Comparison of ENCODE assay signal across 25 cellular contexts in genomic region chr21:36904093-36904666, GRCh38.
DNase-seq lines count a peak whose midpoint lies in the region; ATAC-seq and TF ChIP-seq lines count a peak whose summit lies in the region.
"Had no signal": no experiment of that assay in that cellular context is flagged by ENCODE, and none has a peak within 500 bp of the region (broad histone marks: within the 10 kb centered on the region; RNA-seq: fewer than 3 reads in every experiment).

No MANE protein-coding gene starts in this region.

- TF ChIP-seq EP300 in tibial nerve (IDR thresholded peaks at IDR 0.05), result no peak

- H3K36me3 Mint-ChIP-seq in activated CD4-positive, alpha-beta T cell treated with anti-CD3 and anti-CD28 coated beads for 36 hours (ENCODE audit: low read depth), result peaks cover 4% of the 10 kb centered on the region
- H3K36me3 Mint-ChIP-seq in activated CD4-positive, alpha-beta T cell treated with anti-CD3 and anti-CD28 coated beads, Interleukin-2, amount 10 ng/mL, durations not matched to agents 7 days and 5 days (ENCODE audit: low read depth), result no peaks in the 10 kb centered on the region
- peaks cover 5% of the 10 kb centered on the region for H3K36me3 Mint-ChIP-seq in activated T-cell treated with anti-CD3 and anti-CD28 coated beads, Interleukin-2, amount 50 U/mL, for 4 hours (ENCODE audit: insufficient read depth)
- H3K36me3 Mint-ChIP-seq in natural killer cell treated with Interleukin-12 subunit alpha and Interleukin-12 subunit beta and Interleukin-15 and Interleukin-18, amount 100 ng/mL, for 72 hours, result no peaks in the 10 kb centered on the region
- no peaks in the 10 kb centered on the region for H3K36me3 Mint-ChIP-seq in natural killer cell
- H3K36me3 Mint-ChIP-seq in stimulated activated effector memory CD8-positive, alpha-beta T cell treated with anti-CD3 and anti-CD28 coated beads, Interleukin-12 subunit alpha, Interleukin-12 subunit beta, amount 100 ng/mL, for 72 hours, result peaks cover 14% of the 10 kb centered on the region

- POLR2A ChIA-PET in activated CD4-positive, alpha-beta T cell treated with anti-CD3 and anti-CD28 coated beads for 36 hours (lab: Charles Lee), result no interaction called here
- POLR2A ChIA-PET in activated CD4-positive, alpha-beta T cell treated with anti-CD3 and anti-CD28 coated beads, Interleukin-2, amount 10 ng/mL, durations not matched to agents 7 days and 5 days (lab: Charles Lee), result no interaction called here

- no peaks in the 10 kb centered on the region for H3K9me3 Mint-ChIP-seq in activated CD4-positive, alpha-beta T cell treated with anti-CD3 and anti-CD28 coated beads for 36 hours (ENCODE audit: low read depth)
- H3K9me3 Mint-ChIP-seq in activated CD4-positive, alpha-beta T cell treated with anti-CD3 and anti-CD28 coated beads, Interleukin-2, amount 10 ng/mL, durations not matched to agents 7 days and 5 days, result no peaks in the 10 kb centered on the region
- H3K9me3 Mint-ChIP-seq in activated T-cell treated with anti-CD3 and anti-CD28 coated beads, Interleukin-2, amount 50 U/mL, for 4 hours, result no peaks in the 10 kb centered on the region
- no peaks in the 10 kb centered on the region for H3K9me3 Mint-ChIP-seq in natural killer cell treated with Interleukin-12 subunit alpha and Interleukin-12 subunit beta and Interleukin-15 and Interleukin-18, amount 100 ng/mL, for 72 hours
- no peaks in the 10 kb centered on the region for H3K9me3 Mint-ChIP-seq in natural killer cell
- no peaks in the 10 kb centered on the region for H3K9me3 Mint-ChIP-seq in stimulated activated effector memory CD8-positive, alpha-beta T cell treated with anti-CD3 and anti-CD28 coated beads, Interleukin-12 subunit alpha, Interleukin-12 subunit beta, amount 100 ng/mL, for 72 hours
- H3K9me3 Mint-ChIP-seq: CD4-positive, alpha-beta T cell; CD8-positive, alpha-beta memory T cell; GM23338 had no signal

- TF ChIP-seq CTCF in natural killer cell (IDR thresholded peaks at IDR 0.05), result no peak
- no peak for TF ChIP-seq CTCF in tibial nerve (IDR thresholded peaks at IDR 0.05)

- ATAC-seq in activated CD4-positive, alpha-beta T cell treated with anti-CD3 and anti-CD28 coated beads for 36 hours, result peak; percentile 54
- peak; percentile 53 to 72 for ATAC-seq in activated T-cell treated with anti-CD3 and anti-CD28 coated beads, Interleukin-2, amount 50 U/mL, for 4 hours
- ATAC-seq in natural killer cell treated with Interleukin-12 subunit alpha and Interleukin-12 subunit beta and Interleukin-15 and Interleukin-18, amount 100 ng/mL, for 72 hours, result no peak
- no peak for ATAC-seq in natural killer cell
- ATAC-seq in stimulated activated effector memory CD8-positive, alpha-beta T cell treated with anti-CD3 and anti-CD28 coated beads, Interleukin-12 subunit alpha, Interleukin-12 subunit beta, amount 100 ng/mL, for 72 hours, result peak; percentile 78
- ATAC-seq: A549, GM12878, GM23338, HCT116 had no signal

- no peak overlapping the region for H3K27ac ChIP-seq in tibial nerve
- H3K27ac ChIP-seq: BLaER1 treated with 17β-estradiol and CSF1 and Interleukin-3, amounts not matched to agents 10 nM and 100 nM had no signal

- intact Hi-C loops in activated CD4-positive, alpha-beta T cell treated with anti-CD3 and anti-CD28 coated beads for 36 hours (cut with DNase I, micrococcal nuclease), result no loop called here
- intact Hi-C loops in natural killer cell (cut with micrococcal nuclease), result no loop called here

- no peaks in the 10 kb centered on the region for H3K4me1 ChIP-seq in tibial nerve
- H3K4me1 ChIP-seq: BE2C had no signal

- H3K4me1 Mint-ChIP-seq in activated CD4-positive, alpha-beta T cell treated with anti-CD3 and anti-CD28 coated beads for 36 hours, result peaks cover 32% of the 10 kb centered on the region
- peaks cover 5% of the 10 kb centered on the region for H3K4me1 Mint-ChIP-seq in activated CD4-positive, alpha-beta T cell treated with anti-CD3 and anti-CD28 coated beads, Interleukin-2, amount 10 ng/mL, durations not matched to agents 7 days and 5 days
- peaks cover 10% of the 10 kb centered on the region for H3K4me1 Mint-ChIP-seq in activated T-cell treated with anti-CD3 and anti-CD28 coated beads, Interleukin-2, amount 50 U/mL, for 4 hours (ENCODE audit: low read depth)
- H3K4me1 Mint-ChIP-seq in natural killer cell treated with Interleukin-12 subunit alpha and Interleukin-12 subunit beta and Interleukin-15 and Interleukin-18, amount 100 ng/mL, for 72 hours (ENCODE audit: low read depth in 2 of 2), result peaks cover 12 to 20% of the 10 kb centered on the region in 2 donors
- H3K4me1 Mint-ChIP-seq in natural killer cell, result peaks cover 5 to 29% of the 10 kb centered on the region in 2 donors
- H3K4me1 Mint-ChIP-seq in stimulated activated effector memory CD8-positive, alpha-beta T cell treated with anti-CD3 and anti-CD28 coated beads, Interleukin-12 subunit alpha, Interleukin-12 subunit beta, amount 100 ng/mL, for 72 hours, result peaks cover 50% of the 10 kb centered on the region
- H3K4me1 Mint-ChIP-seq: CD14-positive monocyte had no signal

- CTCF ChIA-PET in activated CD4-positive, alpha-beta T cell treated with anti-CD3 and anti-CD28 coated beads for 36 hours (lab: Charles Lee), result interaction anchor here (0.6 kb wide), 1 partner anchor 222 kb away, joined by 3 read pairs; no protein-coding TSS in a partner anchor
- CTCF ChIA-PET in activated CD4-positive, alpha-beta T cell treated with anti-CD3 and anti-CD28 coated beads, Interleukin-2, amount 10 ng/mL, durations not matched to agents 7 days and 5 days (lab: Charles Lee), result interaction anchor here (1.3 kb wide), 1 partner anchor 20 kb away, joined by 3 read pairs; no protein-coding TSS in a partner anchor

- H3K27ac Mint-ChIP-seq in activated CD4-positive, alpha-beta T cell treated with anti-CD3 and anti-CD28 coated beads for 36 hours, result peak overlapping the region; percentile 47
- H3K27ac Mint-ChIP-seq in activated CD4-positive, alpha-beta T cell treated with anti-CD3 and anti-CD28 coated beads, Interleukin-2, amount 10 ng/mL, durations not matched to agents 7 days and 5 days, result no peak overlapping the region
- H3K27ac Mint-ChIP-seq in natural killer cell treated with Interleukin-12 subunit alpha and Interleukin-12 subunit beta and Interleukin-15 and Interleukin-18, amount 100 ng/mL, for 72 hours, result peak overlapping the region; percentile 14
- H3K27ac Mint-ChIP-seq in natural killer cell, result no peak overlapping the region
- peak overlapping the region; percentile 79 for H3K27ac Mint-ChIP-seq in stimulated activated effector memory CD8-positive, alpha-beta T cell treated with anti-CD3 and anti-CD28 coated beads, Interleukin-12 subunit alpha, Interleukin-12 subunit beta, amount 100 ng/mL, for 72 hours
- H3K27ac Mint-ChIP-seq: CD4-positive, alpha-beta T cell; CD8-positive, alpha-beta memory T cell; GM23338; H9 had no signal

- no peaks in the 10 kb centered on the region for H3K27me3 Mint-ChIP-seq in activated CD4-positive, alpha-beta T cell treated with anti-CD3 and anti-CD28 coated beads for 36 hours
- no peaks in the 10 kb centered on the region for H3K27me3 Mint-ChIP-seq in activated CD4-positive, alpha-beta T cell treated with anti-CD3 and anti-CD28 coated beads, Interleukin-2, amount 10 ng/mL, durations not matched to agents 7 days and 5 days
- H3K27me3 Mint-ChIP-seq in activated T-cell treated with anti-CD3 and anti-CD28 coated beads, Interleukin-2, amount 50 U/mL, for 4 hours (ENCODE audit: low read depth), result no peaks in the 10 kb centered on the region
- H3K27me3 Mint-ChIP-seq in natural killer cell treated with Interleukin-12 subunit alpha and Interleukin-12 subunit beta and Interleukin-15 and Interleukin-18, amount 100 ng/mL, for 72 hours, result no peaks in the 10 kb centered on the region
- H3K27me3 Mint-ChIP-seq in natural killer cell (ENCODE audit: low read depth in 2 of 2), result no peaks in the 10 kb centered on the region
- H3K27me3 Mint-ChIP-seq: CD4-positive, alpha-beta T cell; CD8-positive, alpha-beta memory T cell had no signal

- WGBS in tibial nerve, 2 donors, result 88 to 92% methylated on average over 3 of the region's 3 CpGs

- peaks cover 0 to 5% (median 0%) of the 10 kb centered on the region in 3 donors for H3K36me3 ChIP-seq in tibial nerve
- H3K36me3 ChIP-seq: BE2C had no signal

- no peak for DNase-seq in activated CD4-positive, alpha-beta T cell treated with anti-CD3 and anti-CD28 coated beads for 36 hours
- no peak for DNase-seq in activated CD4-positive, alpha-beta T cell treated with anti-CD3 and anti-CD28 coated beads, Interleukin-2, amount 10 ng/mL, durations not matched to agents 7 days and 5 days
- DNase-seq in activated T-cell treated with anti-CD3 and anti-CD28 coated beads, Interleukin-2, amount 50 U/mL, for 4 hours, result no peak
- DNase-seq in activated T-cell treated with anti-CD3 and anti-CD28 coated beads, Interleukin-2, amount 50 U/mL, for 1 hour, result no peak
- no peak for DNase-seq in natural killer cell treated with Interleukin-12 subunit alpha and Interleukin-12 subunit beta and Interleukin-15 and Interleukin-18, amount 100 ng/mL, for 72 hours (ENCODE audit: low spot score)
- no peak for DNase-seq in natural killer cell
- no peak for DNase-seq in stimulated activated effector memory CD8-positive, alpha-beta T cell treated with anti-CD3 and anti-CD28 coated beads, Interleukin-12 subunit alpha, Interleukin-12 subunit beta, amount 100 ng/mL, for 72 hours (ENCODE audit: low spot score in 2 of 2)
- no peak for DNase-seq in tibial nerve (ENCODE audit: low spot score in 2 of 2)
- DNase-seq: 8988T; ACHN; AML-193; BE2C; CD4-positive, alpha-beta T cell; CD8-positive, alpha-beta memory T cell; DMS 273 treated with DMSO at 0.1 percent for 48 hours; DMS79; EL; GDM1; H9 had no signal

- TF ChIP-seq POLR2A in tibial nerve (IDR thresholded peaks at IDR 0.05), result no peak

- no peaks in the 10 kb centered on the region for H3K27me3 ChIP-seq in tibial nerve
- H3K27me3 ChIP-seq: BE2C; BLaER1 treated with 17β-estradiol and CSF1 and Interleukin-3, amounts not matched to agents 10 nM and 100 nM had no signal

- H3K4me3 ChIP-seq in tibial nerve, result no peak overlapping the region
- H3K4me3 ChIP-seq: A549; BLaER1 treated with 17β-estradiol and CSF1 and Interleukin-3, amounts not matched to agents 10 nM and 100 nM; GM12878; GM23338 had no signal

- H3K9me3 ChIP-seq in tibial nerve, result no peaks in the 10 kb centered on the region
- H3K9me3 ChIP-seq: BE2C; BLaER1 treated with 17β-estradiol and CSF1 and Interleukin-3, amounts not matched to agents 10 nM and 100 nM had no signal

- no peak overlapping the region for H3K4me3 Mint-ChIP-seq in activated CD4-positive, alpha-beta T cell treated with anti-CD3 and anti-CD28 coated beads for 36 hours
- no peak overlapping the region for H3K4me3 Mint-ChIP-seq in activated CD4-positive, alpha-beta T cell treated with anti-CD3 and anti-CD28 coated beads, Interleukin-2, amount 10 ng/mL, durations not matched to agents 7 days and 5 days
- H3K4me3 Mint-ChIP-seq in activated T-cell treated with anti-CD3 and anti-CD28 coated beads, Interleukin-2, amount 50 U/mL, for 4 hours, result no peak overlapping the region
- peak overlapping the region; percentile 6 for H3K4me3 Mint-ChIP-seq in natural killer cell treated with Interleukin-12 subunit alpha and Interleukin-12 subunit beta and Interleukin-15 and Interleukin-18, amount 100 ng/mL, for 72 hours
- H3K4me3 Mint-ChIP-seq in natural killer cell, result no peak overlapping the region
- no peak overlapping the region for H3K4me3 Mint-ChIP-seq in stimulated activated effector memory CD8-positive, alpha-beta T cell treated with anti-CD3 and anti-CD28 coated beads, Interleukin-12 subunit alpha, Interleukin-12 subunit beta, amount 100 ng/mL, for 72 hours
- H3K4me3 Mint-ChIP-seq: CD14-positive monocyte; CD4-positive, alpha-beta T cell; CD8-positive, alpha-beta memory T cell; GM23338; H9 had no signal

Comparison
In these comparisons a context has a peak if more than half of its experiments do, and no peak if none do; other contexts are left out.
1. H3K27ac Mint-ChIP-seq: peak in activated CD4-positive, alpha-beta T cell treated with anti-CD3 and anti-CD28 coated beads for 36 hours (single experiment), natural killer cell treated with Interleukin-12 subunit alpha and Interleukin-12 subunit beta and Interleukin-15 and Interleukin-18, amount 100 ng/mL, for 72 hours (2 of 2) and stimulated activated effector memory CD8-positive, alpha-beta T cell treated with anti-CD3 and anti-CD28 coated beads, Interleukin-12 subunit alpha, Interleukin-12 subunit beta, amount 100 ng/mL, for 72 hours (single experiment); none in activated CD4-positive, alpha-beta T cell treated with anti-CD3 and anti-CD28 coated beads, Interleukin-2, amount 10 ng/mL, durations not matched to agents 7 days and 5 days (single experiment) and natural killer cell (0 of 2).
2. ATAC-seq: peak in activated CD4-positive, alpha-beta T cell treated with anti-CD3 and anti-CD28 coated beads for 36 hours (single experiment), activated T-cell treated with anti-CD3 and anti-CD28 coated beads, Interleukin-2, amount 50 U/mL, for 4 hours (2 of 2) and stimulated activated effector memory CD8-positive, alpha-beta T cell treated with anti-CD3 and anti-CD28 coated beads, Interleukin-12 subunit alpha, Interleukin-12 subunit beta, amount 100 ng/mL, for 72 hours (single experiment); none in natural killer cell treated with Interleukin-12 subunit alpha and Interleukin-12 subunit beta and Interleukin-15 and Interleukin-18, amount 100 ng/mL, for 72 hours (0 of 2) and natural killer cell (0 of 3).